ENCODE assay signal across 12 cellular contexts in genomic region chr6:24996145-24996836, GRCh38.
A peak's percentile ranks its signal among the peaks of the same experiment; 100 is the strongest.
DNase-seq lines count a peak whose midpoint lies in the region; ATAC-seq and TF ChIP-seq lines count a peak whose summit lies in the region.
"Had no signal": no experiment of that assay in that cellular context is flagged by ENCODE, and none has a peak within 500 bp of the region (broad histone marks: within the 10 kb centered on the region; RNA-seq: fewer than 3 reads in every experiment).

No MANE protein-coding gene starts in this region.

- H3K9me3 Mint-ChIP-seq in activated CD8-positive, alpha-beta memory T cell treated with anti-CD3 and anti-CD28 coated beads, Interleukin-2, amount 10 ng/mL, durations not matched to agents 7 days and 5 days (ENCODE audit: low read depth), result no peaks in the 10 kb centered on the region
- no peaks in the 10 kb centered on the region for H3K9me3 Mint-ChIP-seq in activated naive CD8-positive, alpha-beta T cell (ENCODE audit: low read depth)
- peaks cover 5% of the 10 kb centered on the region in 2 donors for H3K9me3 Mint-ChIP-seq in stimulated activated naive B cell treated with anti-CD40 and anti-IgM and Interleukin-4, amounts not matched to agents 10 μg/mL and 1 μg/mL and 100 μg/mL, for 72 hours
- peaks cover 28% of the 10 kb centered on the region for H3K9me3 Mint-ChIP-seq in endodermal cell

- H3K4me3 Mint-ChIP-seq in activated CD8-positive, alpha-beta memory T cell treated with anti-CD3 and anti-CD28 coated beads, Interleukin-2, amount 10 ng/mL, durations not matched to agents 7 days and 5 days, result no peak overlapping the region
- H3K4me3 Mint-ChIP-seq in activated naive CD8-positive, alpha-beta T cell, result peak overlapping the region; percentile 46
- H3K4me3 Mint-ChIP-seq in stimulated activated naive B cell treated with anti-CD40 and anti-IgM and Interleukin-4, amounts not matched to agents 10 μg/mL and 1 μg/mL and 100 μg/mL, for 72 hours, result no peak overlapping the region
- H3K4me3 Mint-ChIP-seq in endodermal cell, result no peak overlapping the region

- H3K27ac ChIP-seq in endodermal cell (ENCODE audit: low read depth, low read length) (no peak overlapping the region), stomach (peak overlapping the region in 2 of 5 donors; percentile 40 to 63)
- H3K27ac ChIP-seq: VCaP had no signal

- H3K27me3 Mint-ChIP-seq in activated CD8-positive, alpha-beta memory T cell treated with anti-CD3 and anti-CD28 coated beads, Interleukin-2, amount 10 ng/mL, durations not matched to agents 7 days and 5 days, result no peaks in the 10 kb centered on the region
- H3K27me3 Mint-ChIP-seq in activated naive CD8-positive, alpha-beta T cell, result no peaks in the 10 kb centered on the region
- H3K27me3 Mint-ChIP-seq in stimulated activated naive B cell treated with anti-CD40 and anti-IgM and Interleukin-4, amounts not matched to agents 10 μg/mL and 1 μg/mL and 100 μg/mL, for 72 hours, result no peaks in the 10 kb centered on the region
- H3K27me3 Mint-ChIP-seq in endodermal cell (ENCODE audit: insufficient read depth), result no peaks in the 10 kb centered on the region

- no peak for TF ChIP-seq CTCF in NB4 (IDR thresholded peaks at IDR 0.05; ENCODE audit: low read depth, low read length)
- no peak for TF ChIP-seq CTCF in endodermal cell (conservative IDR thresholded peaks at IDR 0.05)
- TF ChIP-seq CTCF in stomach (IDR thresholded peaks at IDR 0.05), result no peak

- peaks cover 11% of the 10 kb centered on the region for H3K9me3 ChIP-seq in endodermal cell (ENCODE audit: control insufficient read depth, low read length)
- H3K9me3 ChIP-seq in stomach, result no peaks in the 10 kb centered on the region

- intact Hi-C loops in stomach (cut with DNase I; ENCODE audit: low total_unique reads), result no loop called here

- peaks cover 47% of the 10 kb centered on the region for H3K4me1 Mint-ChIP-seq in activated CD8-positive, alpha-beta memory T cell treated with anti-CD3 and anti-CD28 coated beads, Interleukin-2, amount 10 ng/mL, durations not matched to agents 7 days and 5 days
- peaks cover 66% of the 10 kb centered on the region for H3K4me1 Mint-ChIP-seq in activated naive CD8-positive, alpha-beta T cell (ENCODE audit: low read depth)
- peaks cover 52 to 70% of the 10 kb centered on the region in 2 donors for H3K4me1 Mint-ChIP-seq in stimulated activated naive B cell treated with anti-CD40 and anti-IgM and Interleukin-4, amounts not matched to agents 10 μg/mL and 1 μg/mL and 100 μg/mL, for 72 hours
- peaks cover 9% of the 10 kb centered on the region for H3K4me1 Mint-ChIP-seq in endodermal cell

- no peak for DNase-seq in activated CD8-positive, alpha-beta memory T cell treated with anti-CD3 and anti-CD28 coated beads, Interleukin-2, amount 10 ng/mL, durations not matched to agents 7 days and 5 days
- DNase-seq in activated CD8-positive, alpha-beta memory T cell treated with anti-CD3 and anti-CD28 coated beads for 24 hours, result no peak
- peak; percentile 72 for DNase-seq in NB4 (ENCODE audit: low read depth)
- DNase-seq in stimulated activated naive B cell treated with anti-CD40 and anti-IgM and Interleukin-4, amounts not matched to agents 10 μg/mL and 1 μg/mL and 100 μg/mL, for 72 hours, result no peak
- DNase-seq in endodermal cell, result no peak
- no peak for DNase-seq in stomach
- DNase-seq: foreskin melanocyte, NCI-H2081 treated with DMSO at 0.1 percent for 48 hours had no signal

- TF ChIP-seq POLR2A in NB4 (IDR thresholded peaks at IDR 0.05; ENCODE audit: extremely low read depth, insufficient read length) (no peak), stomach (IDR thresholded peaks at IDR 0.05) (no peak)

- peaks cover 17% of the 10 kb centered on the region for H3K36me3 Mint-ChIP-seq in activated CD8-positive, alpha-beta memory T cell treated with anti-CD3 and anti-CD28 coated beads, Interleukin-2, amount 10 ng/mL, durations not matched to agents 7 days and 5 days
- H3K36me3 Mint-ChIP-seq in activated naive CD8-positive, alpha-beta T cell, result peaks cover 2% of the 10 kb centered on the region
- peaks cover 5 to 19% of the 10 kb centered on the region in 2 donors for H3K36me3 Mint-ChIP-seq in stimulated activated naive B cell treated with anti-CD40 and anti-IgM and Interleukin-4, amounts not matched to agents 10 μg/mL and 1 μg/mL and 100 μg/mL, for 72 hours
- H3K36me3 Mint-ChIP-seq in endodermal cell (ENCODE audit: low read depth), result no peaks in the 10 kb centered on the region

- no peak for ATAC-seq in activated CD8-positive, alpha-beta memory T cell treated with anti-CD3 and anti-CD28 coated beads, Interleukin-2, amount 10 ng/mL, durations not matched to agents 7 days and 5 days
- ATAC-seq in stimulated activated naive B cell treated with anti-CD40 and anti-IgM and Interleukin-4, amounts not matched to agents 10 μg/mL and 1 μg/mL and 100 μg/mL, for 72 hours (replicated peaks), result peak; percentile 62 to 76
- ATAC-seq in GM18873 (IDR thresholded peaks at IDR 0.05; ENCODE audit: low FRiP score, unreplicated experiment), result no peak
- ATAC-seq: Panc1 had no signal

- H3K36me3 ChIP-seq in endodermal cell (ENCODE audit: control insufficient read depth, insufficient read depth, low read length), result no peaks in the 10 kb centered on the region
- no peaks in the 10 kb centered on the region for H3K36me3 ChIP-seq in stomach

- no peak overlapping the region for H3K9ac ChIP-seq in endodermal cell (ENCODE audit: extremely low read depth, low read length, poor library complexity, severe bottlenecking)

- no peaks in the 10 kb centered on the region for H3K4me1 ChIP-seq in endodermal cell (ENCODE audit: control insufficient read depth, insufficient read depth, low read length)
- H3K4me1 ChIP-seq in stomach, result peaks cover 0 to 8% (median 2%) of the 10 kb centered on the region in 4 donors

- no peak overlapping the region for H3K4me3 ChIP-seq in NB4 (ENCODE audit: low read depth, low read length)
- no peak overlapping the region for H3K4me3 ChIP-seq in endodermal cell (ENCODE audit: low read length)
- H3K4me3 ChIP-seq in stomach, result no peak overlapping the region

- H3K27me3 ChIP-seq in endodermal cell (ENCODE audit: control insufficient read depth, insufficient read depth, low read length, poor library complexity, severe bottlenecking) (no peaks in the 10 kb centered on the region), stomach (no peaks in the 10 kb centered on the region)

- CTCF ChIA-PET in activated CD8-positive, alpha-beta memory T cell treated with anti-CD3 and anti-CD28 coated beads, Interleukin-2, amount 10 ng/mL, durations not matched to agents 7 days and 5 days (lab: Charles Lee), result interaction anchor here (1.6 to 8.3 kb wide), 4 partner anchors 21 to 139 kb away, joined by 3 to 225 read pairs (median 58); partner anchors contain the start of gene RIPOR2

- TF ChIP-seq EP300 in stomach (IDR thresholded peaks at IDR 0.05), result no peak

- H3K27ac Mint-ChIP-seq in activated CD8-positive, alpha-beta memory T cell treated with anti-CD3 and anti-CD28 coated beads, Interleukin-2, amount 10 ng/mL, durations not matched to agents 7 days and 5 days, result peak overlapping the region; percentile 37
- peak overlapping the region; percentile 29 for H3K27ac Mint-ChIP-seq in activated naive CD8-positive, alpha-beta T cell
- H3K27ac Mint-ChIP-seq in stimulated activated naive B cell treated with anti-CD40 and anti-IgM and Interleukin-4, amounts not matched to agents 10 μg/mL and 1 μg/mL and 100 μg/mL, for 72 hours, result peak overlapping the region; percentile 76
- H3K27ac Mint-ChIP-seq in endodermal cell, result no peak overlapping the region

- 84 to 94% methylated on average over 5 of the region's 5 CpGs for WGBS in endodermal cell (ENCODE audit: insufficient coverage in 1 of 2, insufficient read length in 1 of 2), 2 experiments
- WGBS in stomach, 5 donors, result 57 to 74% (median 64%) methylated on average over 5 of the region's 5 CpGs

Comparison
In these comparisons a context has a peak if more than half of its experiments do, and no peak if none do; other contexts are left out.
1. ATAC-seq: peak in stimulated activated naive B cell treated with anti-CD40 and anti-IgM and Interleukin-4, amounts not matched to agents 10 μg/mL and 1 μg/mL and 100 μg/mL, for 72 hours (2 of 2); none in activated CD8-positive, alpha-beta memory T cell treated with anti-CD3 and anti-CD28 coated beads, Interleukin-2, amount 10 ng/mL, durations not matched to agents 7 days and 5 days (single experiment) and GM18873 (single experiment).